Comparison of ENCODE assay signal across 1 cellular context in the genomic region with DNA sequence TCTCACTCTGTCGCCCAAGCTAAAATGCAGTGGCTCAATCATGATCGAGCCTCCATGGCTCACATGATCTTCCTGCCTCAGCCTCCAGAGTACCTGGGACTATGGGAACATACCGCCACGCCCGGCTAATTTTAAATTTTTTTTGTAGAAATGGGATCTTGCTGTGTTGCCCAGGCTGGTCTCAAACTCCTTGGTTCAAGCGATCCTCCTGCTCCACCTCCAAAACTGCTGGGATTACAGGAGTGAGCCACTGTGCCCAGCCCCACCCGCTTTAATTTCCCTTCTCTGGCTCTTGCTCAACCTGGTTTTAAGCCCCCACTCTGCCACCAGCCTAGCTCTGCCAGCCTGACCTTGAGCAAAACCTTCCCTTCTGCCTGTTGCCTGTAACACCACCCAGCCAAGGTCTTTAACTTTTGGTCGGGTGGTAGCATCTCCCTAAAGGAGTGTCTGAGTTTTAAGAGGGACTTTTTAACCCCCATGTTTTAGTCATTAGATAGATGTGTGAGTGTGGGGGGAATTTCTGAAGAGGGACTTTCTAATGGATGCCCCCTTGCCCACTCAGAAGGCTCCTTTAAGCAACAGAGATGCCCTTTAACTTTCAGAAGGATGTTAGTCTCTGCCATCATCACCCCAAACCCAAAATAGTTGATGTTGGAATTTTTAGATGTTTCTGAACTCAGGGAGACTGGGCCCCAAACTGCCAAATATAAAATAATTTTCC.
TF ChIP-seq lines count a peak whose summit lies in the region.

No MANE protein-coding gene starts in this region.

TF ChIP-seq in GM12878, 131 proteins besides CTCF, POLR2A, EP300 and RAD21:
- TF ChIP-seq, protein P1, sequence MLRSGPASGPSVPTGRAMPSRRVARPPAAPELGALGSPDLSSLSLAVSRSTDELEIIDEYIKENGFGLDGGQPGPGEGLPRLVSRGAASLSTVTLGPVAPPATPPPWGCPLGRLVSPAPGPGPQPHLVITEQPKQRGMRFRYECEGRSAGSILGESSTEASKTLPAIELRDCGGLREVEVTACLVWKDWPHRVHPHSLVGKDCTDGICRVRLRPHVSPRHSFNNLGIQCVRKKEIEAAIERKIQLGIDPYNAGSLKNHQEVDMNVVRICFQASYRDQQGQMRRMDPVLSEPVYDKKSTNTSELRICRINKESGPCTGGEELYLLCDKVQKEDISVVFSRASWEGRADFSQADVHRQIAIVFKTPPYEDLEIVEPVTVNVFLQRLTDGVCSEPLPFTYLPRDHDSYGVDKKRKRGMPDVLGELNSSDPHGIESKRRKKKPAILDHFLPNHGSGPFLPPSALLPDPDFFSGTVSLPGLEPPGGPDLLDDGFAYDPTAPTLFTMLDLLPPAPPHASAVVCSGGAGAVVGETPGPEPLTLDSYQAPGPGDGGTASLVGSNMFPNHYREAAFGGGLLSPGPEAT (IDR thresholded peaks at IDR 0.05; ENCODE audit: low read depth) = peak; percentile 56; the same call in 1 of the 2 replicates
- TF ChIP-seq IKZF1 (conservative IDR thresholded peaks at IDR 0.05) (0 out of 2 replicates have a peak, but pooled peaks have one; percentile 35), MTA2 (IDR thresholded peaks at IDR 0.05; ENCODE audit: low read depth) (peak; percentile 16; the same call in 1 of the 2 replicates), NFIC (IDR thresholded peaks at IDR 0.05; ENCODE audit: low read depth, low read length) (peak; percentile 20; the same call in 1 of the 2 replicates), POU2F2 (IDR thresholded peaks at IDR 0.05; ENCODE audit: borderline replicate concordance, low read depth, low read length) (no peak), TCF12 (IDR thresholded peaks at IDR 0.05; ENCODE audit: low read depth, low read length) (no peak)
- TF ChIP-seq, protein P2, sequence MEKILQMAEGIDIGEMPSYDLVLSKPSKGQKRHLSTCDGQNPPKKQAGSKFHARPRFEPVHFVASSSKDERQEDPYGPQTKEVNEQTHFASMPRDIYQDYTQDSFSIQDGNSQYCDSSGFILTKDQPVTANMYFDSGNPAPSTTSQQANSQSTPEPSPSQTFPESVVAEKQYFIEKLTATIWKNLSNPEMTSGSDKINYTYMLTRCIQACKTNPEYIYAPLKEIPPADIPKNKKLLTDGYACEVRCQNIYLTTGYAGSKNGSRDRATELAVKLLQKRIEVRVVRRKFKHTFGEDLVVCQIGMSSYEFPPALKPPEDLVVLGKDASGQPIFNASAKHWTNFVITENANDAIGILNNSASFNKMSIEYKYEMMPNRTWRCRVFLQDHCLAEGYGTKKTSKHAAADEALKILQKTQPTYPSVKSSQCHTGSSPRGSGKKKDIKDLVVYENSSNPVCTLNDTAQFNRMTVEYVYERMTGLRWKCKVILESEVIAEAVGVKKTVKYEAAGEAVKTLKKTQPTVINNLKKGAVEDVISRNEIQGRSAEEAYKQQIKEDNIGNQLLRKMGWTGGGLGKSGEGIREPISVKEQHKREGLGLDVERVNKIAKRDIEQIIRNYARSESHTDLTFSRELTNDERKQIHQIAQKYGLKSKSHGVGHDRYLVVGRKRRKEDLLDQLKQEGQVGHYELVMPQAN (conservative IDR thresholded peaks at IDR 0.05) = no peak
- TF ChIP-seq, protein P3, sequence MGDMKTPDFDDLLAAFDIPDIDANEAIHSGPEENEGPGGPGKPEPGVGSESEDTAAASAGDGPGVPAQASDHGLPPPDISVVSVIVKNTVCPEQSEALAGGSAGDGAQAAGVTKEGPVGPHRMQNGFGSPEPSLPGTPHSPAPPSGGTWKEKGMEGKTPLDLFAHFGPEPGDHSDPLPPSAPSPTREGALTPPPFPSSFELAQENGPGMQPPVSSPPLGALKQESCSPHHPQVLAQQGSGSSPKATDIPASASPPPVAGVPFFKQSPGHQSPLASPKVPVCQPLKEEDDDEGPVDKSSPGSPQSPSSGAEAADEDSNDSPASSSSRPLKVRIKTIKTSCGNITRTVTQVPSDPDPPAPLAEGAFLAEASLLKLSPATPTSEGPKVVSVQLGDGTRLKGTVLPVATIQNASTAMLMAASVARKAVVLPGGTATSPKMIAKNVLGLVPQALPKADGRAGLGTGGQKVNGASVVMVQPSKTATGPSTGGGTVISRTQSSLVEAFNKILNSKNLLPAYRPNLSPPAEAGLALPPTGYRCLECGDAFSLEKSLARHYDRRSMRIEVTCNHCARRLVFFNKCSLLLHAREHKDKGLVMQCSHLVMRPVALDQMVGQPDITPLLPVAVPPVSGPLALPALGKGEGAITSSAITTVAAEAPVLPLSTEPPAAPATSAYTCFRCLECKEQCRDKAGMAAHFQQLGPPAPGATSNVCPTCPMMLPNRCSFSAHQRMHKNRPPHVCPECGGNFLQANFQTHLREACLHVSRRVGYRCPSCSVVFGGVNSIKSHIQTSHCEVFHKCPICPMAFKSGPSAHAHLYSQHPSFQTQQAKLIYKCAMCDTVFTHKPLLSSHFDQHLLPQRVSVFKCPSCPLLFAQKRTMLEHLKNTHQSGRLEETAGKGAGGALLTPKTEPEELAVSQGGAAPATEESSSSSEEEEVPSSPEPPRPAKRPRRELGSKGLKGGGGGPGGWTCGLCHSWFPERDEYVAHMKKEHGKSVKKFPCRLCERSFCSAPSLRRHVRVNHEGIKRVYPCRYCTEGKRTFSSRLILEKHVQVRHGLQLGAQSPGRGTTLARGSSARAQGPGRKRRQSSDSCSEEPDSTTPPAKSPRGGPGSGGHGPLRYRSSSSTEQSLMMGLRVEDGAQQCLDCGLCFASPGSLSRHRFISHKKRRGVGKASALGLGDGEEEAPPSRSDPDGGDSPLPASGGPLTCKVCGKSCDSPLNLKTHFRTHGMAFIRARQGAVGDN (IDR thresholded peaks at IDR 0.05) = 0 out of 2 replicates have a peak, but pooled peaks have one; percentile 13
TF ChIP-seq in GM12878: peak in this region for 5.
